8 cellular contexts compared by ENCODE assay signal in the genomic region with DNA sequence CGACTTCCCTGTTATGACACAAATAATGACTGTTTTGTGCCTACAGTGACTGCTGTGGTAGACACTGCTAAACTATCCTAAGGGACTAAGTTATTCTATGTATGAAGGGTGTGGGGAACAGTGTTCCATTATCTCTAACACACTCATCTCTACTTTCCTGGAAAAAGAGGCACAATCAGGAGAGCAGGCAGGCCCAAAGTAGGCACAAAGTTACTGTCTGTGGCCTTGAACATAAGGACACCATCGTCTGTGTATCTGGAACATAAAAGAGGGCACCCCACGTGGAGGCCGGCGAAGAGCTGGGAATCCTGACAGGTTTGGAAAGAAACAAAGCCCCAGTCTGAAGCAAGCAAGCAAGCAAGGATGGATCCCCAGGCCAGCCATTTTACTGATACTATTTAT. TPM values are rescaled to one million over a fixed set of nuclear protein-coding genes. Genes with fewer than 3 reads are reported as not detected.
A peak's percentile ranks its signal among the peaks of the same experiment; 100 is the strongest.
DNase-seq lines count a peak whose midpoint lies in the region; ATAC-seq and TF ChIP-seq lines count a peak whose summit lies in the region.

No MANE protein-coding gene starts in this region.

- H3K4me3 Mint-ChIP-seq in activated CD4-positive, alpha-beta T cell treated with anti-CD3 and anti-CD28 coated beads for 36 hours, result peak overlapping the region; percentile 98
- H3K4me3 Mint-ChIP-seq in endothelial cell (ENCODE audit: unreplicated experiment), result peak overlapping the region; percentile 91

- H3F3A ChIP-seq in PC-9 (ENCODE audit: insufficient read depth, low read depth), result peaks cover 27% of the 10 kb centered on the region

- TF ChIP-seq CTCF in PC-9 (conservative IDR thresholded peaks at IDR 0.05) (no peak), endothelial cell (IDR thresholded peaks at IDR 0.05; ENCODE audit: unreplicated experiment) (no peak), retinal pigment epithelial cell (conservative IDR thresholded peaks at IDR 0.05; ENCODE audit: low read depth, low read length) (no peak), GM13976 (IDR thresholded peaks at IDR 0.05; ENCODE audit: borderline replicate concordance, control extremely low read depth, extremely low read depth, insufficient read depth, missing control alignments) (no peak)

- H3K36me3 ChIP-seq in PC-9 (ENCODE audit: low read depth), result peaks cover 28% of the 10 kb centered on the region

- peaks cover 8% of the 10 kb centered on the region for H3K36me3 Mint-ChIP-seq in activated CD4-positive, alpha-beta T cell treated with anti-CD3 and anti-CD28 coated beads for 36 hours (ENCODE audit: low read depth)
- peaks cover 14% of the 10 kb centered on the region for H3K36me3 Mint-ChIP-seq in endothelial cell (ENCODE audit: low read depth, unreplicated experiment)

- H3K9me2 ChIP-seq in PC-9 (ENCODE audit: insufficient read depth), result no peaks in the 10 kb centered on the region

- peaks cover 5% of the 10 kb centered on the region for H3K27me3 Mint-ChIP-seq in activated CD4-positive, alpha-beta T cell treated with anti-CD3 and anti-CD28 coated beads for 36 hours
- peaks cover 9% of the 10 kb centered on the region for H3K27me3 Mint-ChIP-seq in endothelial cell (ENCODE audit: unreplicated experiment)

- no TSS peak for BruUV-seq in PC-9 (replicated peaks; lab: Mats Ljungman, UMichigan)

- CTCF ChIA-PET in activated CD4-positive, alpha-beta T cell treated with anti-CD3 and anti-CD28 coated beads for 36 hours (lab: Charles Lee), result interaction anchor here (0.7 to 3.4 kb wide), 7 partner anchors 10 to 261 kb away, joined by 3 to 20 read pairs (median 3); a partner anchor contains a TSS
- CTCF ChIA-PET in PC-9 (lab: Charles Lee), result no interaction called here

- peaks cover 57% of the 10 kb centered on the region for H3K79me2 ChIP-seq in PC-9 (ENCODE audit: low read depth)

- no peaks in the 10 kb centered on the region for H4K20me1 ChIP-seq in PC-9 (ENCODE audit: insufficient read depth)

- no peaks in the 10 kb centered on the region for H3K9me3 Mint-ChIP-seq in activated CD4-positive, alpha-beta T cell treated with anti-CD3 and anti-CD28 coated beads for 36 hours (ENCODE audit: low read depth)
- H3K9me3 Mint-ChIP-seq in endothelial cell (ENCODE audit: unreplicated experiment), result no peaks in the 10 kb centered on the region

- peaks cover 51% of the 10 kb centered on the region for H3K4me1 ChIP-seq in PC-9 (replicated peaks; ENCODE audit: insufficient read depth)

- H3K4me2 ChIP-seq in PC-9, result peak overlapping the region; percentile 93

- H3K4me3 ChIP-seq in PC-9, result peak overlapping the region; percentile 99
- peak overlapping the region; percentile 97 for H3K4me3 ChIP-seq in retinal pigment epithelial cell (ENCODE audit: low read length)

- no peaks in the 10 kb centered on the region for H3K27me3 ChIP-seq in PC-9 (ENCODE audit: insufficient read depth, low read depth)

- H3K4me1 Mint-ChIP-seq in activated CD4-positive, alpha-beta T cell treated with anti-CD3 and anti-CD28 coated beads for 36 hours, result peaks cover 15% of the 10 kb centered on the region
- H3K4me1 Mint-ChIP-seq in endothelial cell (ENCODE audit: unreplicated experiment), result peaks cover 21% of the 10 kb centered on the region

- peaks cover 7% of the 10 kb centered on the region; the same call in 1 of the 2 replicates for H3K9me3 ChIP-seq in PC-9 (ENCODE audit: insufficient read depth, low read depth)

- 0 out of 2 replicates have a peak overlapping the region, but pooled peaks have one; percentile 6 for H2AFZ ChIP-seq in PC-9

- H3K27ac Mint-ChIP-seq in activated CD4-positive, alpha-beta T cell treated with anti-CD3 and anti-CD28 coated beads for 36 hours, result no peak overlapping the region
- H3K27ac Mint-ChIP-seq in endothelial cell (ENCODE audit: unreplicated experiment), result no peak overlapping the region

- H3K27ac ChIP-seq in PC-9, result peak overlapping the region; percentile 58

- POLR2A ChIA-PET in activated CD4-positive, alpha-beta T cell treated with anti-CD3 and anti-CD28 coated beads for 36 hours (lab: Charles Lee), result no interaction called here
- POLR2A ChIA-PET in PC-9 (lab: Charles Lee; ENCODE audit: unreplicated experiment), result no interaction called here

- ATAC-seq in activated CD4-positive, alpha-beta T cell treated with anti-CD3 and anti-CD28 coated beads for 36 hours, result no peak

- intact Hi-C loops in activated CD4-positive, alpha-beta T cell treated with anti-CD3 and anti-CD28 coated beads for 36 hours (cut with DNase I, micrococcal nuclease), result loop anchor here in 1 of 2 experiments (2.0 to 5.0 kb wide), 3 partner anchors 111 to 1224 kb away; a partner anchor contains a TSS
- intact Hi-C loops in PC-9 (cut with micrococcal nuclease; ENCODE audit: unreplicated experiment), result loop anchor here (2.0 to 5.0 kb wide), 3 partner anchors 111 to 346 kb away; a partner anchor contains a TSS

- in situ Hi-C loops in GM13976 (cut with MboI; ENCODE audit: low sequenced_read_pairs, unreplicated experiment), result loop anchor here (10.0 kb wide), 1 partner anchor 111 kb away; no protein-coding TSS in a partner anchor

- DNase-seq in activated CD4-positive, alpha-beta T cell treated with anti-CD3 and anti-CD28 coated beads for 36 hours, result no peak
- DNase-seq in activated CD4-positive, alpha-beta T cell treated with anti-CD3 and anti-CD28 coated beads for 1 hour, result no peak
- DNase-seq in PC-9, result no peak
- no peak for DNase-seq in endothelial cell (ENCODE audit: low spot score)
- no peak for DNase-seq in retinal pigment epithelial cell (ENCODE audit: low read depth)
- no peak for DNase-seq in GM13976 (ENCODE audit: low spot score)
- DNase-seq in HuH-7 (ENCODE audit: low spot score), result no peak
- no peak for DNase-seq in DMS53 treated with DMSO at 0.1 percent for 48 hours (lab: John Stamatoyannopoulos, UW; ENCODE audit: unreplicated experiment)

RNA-seq across cellular contexts. Expression of a gene that starts 1.5 kb away (rescaled TPM):
- 10 to 100 TPM; 12.5 to 15.8 TPM for total RNA-seq in activated CD4-positive, alpha-beta T cell treated with anti-CD3 and anti-CD28 coated beads for 36 hours
- total RNA-seq in PC-9 (2021) (133 and 151 TPM in 2 replicates), endothelial cell (ENCODE audit: unreplicated experiment) (45.9 TPM)

RNA-seq across cellular contexts. Expression of a gene that starts 15.4 kb away (rescaled TPM):
- total RNA-seq in activated CD4-positive, alpha-beta T cell treated with anti-CD3 and anti-CD28 coated beads for 36 hours, result not detected
- total RNA-seq in PC-9 (2021) (not detected in 2 replicates), endothelial cell (ENCODE audit: unreplicated experiment) (not detected)

RNA-seq across cellular contexts. Expression of a gene that starts 36.7 kb away (rescaled TPM):
- total RNA-seq in activated CD4-positive, alpha-beta T cell treated with anti-CD3 and anti-CD28 coated beads for 36 hours, result not detected
- not detected in 2 replicates for total RNA-seq in PC-9 (2021)
- not detected for total RNA-seq in endothelial cell (ENCODE audit: unreplicated experiment)
